18 cellular contexts compared by ENCODE assay signal in genomic region chr16:77744136-77744535, GRCh38. TPM values are rescaled to one million over a fixed set of nuclear protein-coding genes. Genes with fewer than 3 reads are reported as not detected.
"Had no signal": no experiment of that assay in that cellular context is flagged by ENCODE, and none has a peak within 500 bp of the region (broad histone marks: within the 10 kb centered on the region; RNA-seq: fewer than 3 reads in every experiment).

No MANE protein-coding gene starts in this region.

- DNase-seq: colonic mucosa; dermis blood vessel endothelial cell; erythroblast; heart left ventricle; hippocampal formation; left colon; naive thymus-derived CD4-positive, alpha-beta T cell; nephron progenitor cell; ovary; small intestine; stimulated activated CD4-positive, alpha-beta T cell treated with anti-CD3 and anti-CD28 coated beads, Interleukin-12 subunit alpha, Interleukin-12 subunit beta, amount 100 ng/mL, for 4 hours; stimulated activated naive CD4-positive, alpha-beta T cell; stomach; substantia nigra; transverse colon had no signal

- ATAC-seq: heart left ventricle; left colon; naive thymus-derived CD4-positive, alpha-beta T cell had no signal

- H3K9me3 ChIP-seq: colonic mucosa, heart left ventricle, neutrophil, ovary, right atrium auricular region, stomach, thoracic aorta, transverse colon had no signal

- H3K4me1 ChIP-seq: colonic mucosa, heart left ventricle, right atrium auricular region, stomach, transverse colon had no signal

- H3K27me3 ChIP-seq: colonic mucosa, heart left ventricle, neutrophil, ovary, right atrium auricular region, stomach, transverse colon had no signal

- H3K36me3 ChIP-seq: colonic mucosa, neutrophil, ovary, right atrium auricular region, thoracic aorta, transverse colon had no signal

- H3K4me3 ChIP-seq: colonic mucosa, heart left ventricle, ovary, right atrium auricular region, stomach, thoracic aorta, transverse colon had no signal

- H3K27ac ChIP-seq: colonic mucosa, heart left ventricle, neutrophil, ovary, right atrium auricular region, stomach, thoracic aorta, transverse colon had no signal

RNA-seq across cellular contexts. Expression of gene VAT1L, which starts 44.2 kb away (rescaled TPM):
- total RNA-seq: naive thymus-derived CD4-positive, alpha-beta T cell had no signal
- polyA plus RNA-seq: naive thymus-derived CD4-positive, alpha-beta T cell had no signal
